In genomic region chr17:49003557-49004511, GRCh38 we compare ENCODE assay signal across 14 cellular contexts. TPM values are rescaled to one million over a fixed set of nuclear protein-coding genes. Genes with fewer than 3 reads are reported as not detected.
A peak's percentile ranks its signal among the peaks of the same experiment; 100 is the strongest.
DNase-seq lines count a peak whose midpoint lies in the region; ATAC-seq lines count a peak whose summit lies in the region.
"Had no signal": no experiment of that assay in that cellular context is flagged by ENCODE, and none has a peak within 500 bp of the region (broad histone marks: within the 10 kb centered on the region; RNA-seq: fewer than 3 reads in every experiment).

No MANE protein-coding gene starts in this region.

- DNase-seq in activated T-cell treated with anti-CD3 and anti-CD28 coated beads, Interleukin-2, amount 50 U/mL, for 72 hours, result no peak
- no peak for DNase-seq in activated T-cell treated with anti-CD3 and anti-CD28 coated beads, Interleukin-2, amount 50 U/mL, for 4 hours
- peak; percentile 30 for DNase-seq in activated CD8-positive, alpha-beta memory T cell treated with anti-CD3 and anti-CD28 coated beads, Interleukin-2, amount 10 ng/mL, durations not matched to agents 7 days and 5 days
- DNase-seq in stimulated activated naive CD8-positive, alpha-beta T cell treated with anti-CD3 and anti-CD28 coated beads, Interleukin-15, amount 100 ng/mL, for 72 hours, result no peak
- DNase-seq in SKM-1 treated with dmso at 0.1 percent for 144 hours (lab: John Stamatoyannopoulos, UW; ENCODE audit: unreplicated experiment), result no peak
- DNase-seq: AML-193, cortex of kidney, left lung, sigmoid colon had no signal

- H3K27me3 ChIP-seq in iPS-15b (ENCODE audit: control insufficient read depth, insufficient read depth, low read length), result no peaks in the 10 kb centered on the region

- peak in 1 of 2 donors; percentile 25 for ATAC-seq in activated T-cell treated with anti-CD3 and anti-CD28 coated beads, Interleukin-2, amount 50 U/mL, for 72 hours (replicated peaks in 1 of 2)
- ATAC-seq in activated T-cell treated with anti-CD3 and anti-CD28 coated beads, Interleukin-2, amount 50 U/mL, for 4 hours, result no peak
- no peak for ATAC-seq in activated CD8-positive, alpha-beta memory T cell treated with anti-CD3 and anti-CD28 coated beads, Interleukin-2, amount 10 ng/mL, durations not matched to agents 7 days and 5 days
- ATAC-seq in stimulated activated naive CD8-positive, alpha-beta T cell treated with anti-CD3 and anti-CD28 coated beads, Interleukin-15, amount 100 ng/mL, for 72 hours, result no peak
- ATAC-seq in GM19463 (IDR thresholded peaks at IDR 0.05; ENCODE audit: unreplicated experiment), result no peak
- ATAC-seq in stimulated activated memory B cell treated with anti-CD40 and anti-IgM and Interleukin-4, amounts not matched to agents 10 μg/mL and 1 μg/mL and 100 μg/mL, for 72 hours, result no peak
- ATAC-seq: left lung had no signal

- H3K4me1 ChIP-seq in iPS-15b (ENCODE audit: control insufficient read depth, insufficient read depth, low read length), result peaks cover 27% of the 10 kb centered on the region
- H3K4me1 ChIP-seq: left lung, sigmoid colon had no signal

- H3K9ac ChIP-seq in iPS-15b (ENCODE audit: low read depth, low read length), result no peak overlapping the region

- H3K36me3 Mint-ChIP-seq in activated T-cell treated with anti-CD3 and anti-CD28 coated beads, Interleukin-2, amount 50 U/mL, for 72 hours (ENCODE audit: insufficient read depth in 2 of 2), result no peaks in the 10 kb centered on the region
- no peaks in the 10 kb centered on the region for H3K36me3 Mint-ChIP-seq in activated T-cell treated with anti-CD3 and anti-CD28 coated beads, Interleukin-2, amount 50 U/mL, for 4 hours (ENCODE audit: insufficient read depth)
- H3K36me3 Mint-ChIP-seq in activated CD8-positive, alpha-beta memory T cell treated with anti-CD3 and anti-CD28 coated beads, Interleukin-2, amount 10 ng/mL, durations not matched to agents 7 days and 5 days, result no peaks in the 10 kb centered on the region
- no peaks in the 10 kb centered on the region for H3K36me3 Mint-ChIP-seq in stimulated activated memory B cell treated with anti-CD40 and anti-IgM and Interleukin-4, amounts not matched to agents 10 μg/mL and 1 μg/mL and 100 μg/mL, for 72 hours

- peak overlapping the region; percentile 48 for H3K4me3 Mint-ChIP-seq in activated T-cell treated with anti-CD3 and anti-CD28 coated beads, Interleukin-2, amount 50 U/mL, for 72 hours
- no peak overlapping the region for H3K4me3 Mint-ChIP-seq in activated T-cell treated with anti-CD3 and anti-CD28 coated beads, Interleukin-2, amount 50 U/mL, for 4 hours
- no peak overlapping the region for H3K4me3 Mint-ChIP-seq in activated CD8-positive, alpha-beta memory T cell treated with anti-CD3 and anti-CD28 coated beads, Interleukin-2, amount 10 ng/mL, durations not matched to agents 7 days and 5 days
- H3K4me3 Mint-ChIP-seq in stimulated activated naive CD8-positive, alpha-beta T cell treated with anti-CD3 and anti-CD28 coated beads, Interleukin-15, amount 100 ng/mL, for 72 hours, result peak overlapping the region; percentile 36 to 53
- no peak overlapping the region for H3K4me3 Mint-ChIP-seq in stimulated activated memory B cell treated with anti-CD40 and anti-IgM and Interleukin-4, amounts not matched to agents 10 μg/mL and 1 μg/mL and 100 μg/mL, for 72 hours

- H3K27me3 Mint-ChIP-seq in activated T-cell treated with anti-CD3 and anti-CD28 coated beads, Interleukin-2, amount 50 U/mL, for 72 hours (ENCODE audit: low read depth), result peaks cover 90% of the 10 kb centered on the region
- peaks cover 85% of the 10 kb centered on the region for H3K27me3 Mint-ChIP-seq in activated T-cell treated with anti-CD3 and anti-CD28 coated beads, Interleukin-2, amount 50 U/mL, for 4 hours (ENCODE audit: low read depth)
- peaks cover 96% of the 10 kb centered on the region for H3K27me3 Mint-ChIP-seq in activated CD8-positive, alpha-beta memory T cell treated with anti-CD3 and anti-CD28 coated beads, Interleukin-2, amount 10 ng/mL, durations not matched to agents 7 days and 5 days
- H3K27me3 Mint-ChIP-seq in stimulated activated naive CD8-positive, alpha-beta T cell treated with anti-CD3 and anti-CD28 coated beads, Interleukin-15, amount 100 ng/mL, for 72 hours, result peaks cover 100% of the 10 kb centered on the region
- peaks cover 97% of the 10 kb centered on the region for H3K27me3 Mint-ChIP-seq in stimulated activated memory B cell treated with anti-CD40 and anti-IgM and Interleukin-4, amounts not matched to agents 10 μg/mL and 1 μg/mL and 100 μg/mL, for 72 hours

- H3K9me3 Mint-ChIP-seq in activated T-cell treated with anti-CD3 and anti-CD28 coated beads, Interleukin-2, amount 50 U/mL, for 72 hours, result no peaks in the 10 kb centered on the region
- H3K9me3 Mint-ChIP-seq in activated T-cell treated with anti-CD3 and anti-CD28 coated beads, Interleukin-2, amount 50 U/mL, for 4 hours, result peaks cover 3% of the 10 kb centered on the region
- no peaks in the 10 kb centered on the region for H3K9me3 Mint-ChIP-seq in activated CD8-positive, alpha-beta memory T cell treated with anti-CD3 and anti-CD28 coated beads, Interleukin-2, amount 10 ng/mL, durations not matched to agents 7 days and 5 days (ENCODE audit: low read depth)
- H3K9me3 Mint-ChIP-seq in stimulated activated naive CD8-positive, alpha-beta T cell treated with anti-CD3 and anti-CD28 coated beads, Interleukin-15, amount 100 ng/mL, for 72 hours, result no peaks in the 10 kb centered on the region
- no peaks in the 10 kb centered on the region for H3K9me3 Mint-ChIP-seq in stimulated activated memory B cell treated with anti-CD40 and anti-IgM and Interleukin-4, amounts not matched to agents 10 μg/mL and 1 μg/mL and 100 μg/mL, for 72 hours

- H3K4me1 Mint-ChIP-seq in activated T-cell treated with anti-CD3 and anti-CD28 coated beads, Interleukin-2, amount 50 U/mL, for 72 hours (ENCODE audit: low read depth), result peaks cover 7% of the 10 kb centered on the region
- H3K4me1 Mint-ChIP-seq in activated T-cell treated with anti-CD3 and anti-CD28 coated beads, Interleukin-2, amount 50 U/mL, for 4 hours (ENCODE audit: low read depth), result peaks cover 5% of the 10 kb centered on the region
- peaks cover 2% of the 10 kb centered on the region for H3K4me1 Mint-ChIP-seq in activated CD8-positive, alpha-beta memory T cell treated with anti-CD3 and anti-CD28 coated beads, Interleukin-2, amount 10 ng/mL, durations not matched to agents 7 days and 5 days
- peaks cover 20% of the 10 kb centered on the region for H3K4me1 Mint-ChIP-seq in stimulated activated naive CD8-positive, alpha-beta T cell treated with anti-CD3 and anti-CD28 coated beads, Interleukin-15, amount 100 ng/mL, for 72 hours
- peaks cover 14% of the 10 kb centered on the region for H3K4me1 Mint-ChIP-seq in stimulated activated memory B cell treated with anti-CD40 and anti-IgM and Interleukin-4, amounts not matched to agents 10 μg/mL and 1 μg/mL and 100 μg/mL, for 72 hours

- no peaks in the 10 kb centered on the region for H3K9me3 ChIP-seq in iPS-15b (ENCODE audit: control insufficient read depth, insufficient read depth, low read length)
- H3K9me3 ChIP-seq: left lung, sigmoid colon had no signal

- peak overlapping the region; percentile 59 for H3K4me3 ChIP-seq in iPS-15b (ENCODE audit: low read depth, low read length)
- H3K4me3 ChIP-seq: left lung, sigmoid colon had no signal

- peaks cover 10% of the 10 kb centered on the region for H3K36me3 ChIP-seq in iPS-15b (ENCODE audit: control insufficient read depth, insufficient read depth, low read length)
- H3K36me3 ChIP-seq: left lung, sigmoid colon had no signal

- CTCF ChIA-PET in activated CD8-positive, alpha-beta memory T cell treated with anti-CD3 and anti-CD28 coated beads, Interleukin-2, amount 10 ng/mL, durations not matched to agents 7 days and 5 days (lab: Charles Lee), result interaction anchor here (1.0 to 1.7 kb wide), 3 partner anchors 28 to 325 kb away, joined by 3 to 4 read pairs (median 3); no protein-coding TSS in a partner anchor

- H3K27ac Mint-ChIP-seq in activated T-cell treated with anti-CD3 and anti-CD28 coated beads, Interleukin-2, amount 50 U/mL, for 72 hours, result no peak overlapping the region
- no peak overlapping the region for H3K27ac Mint-ChIP-seq in activated CD8-positive, alpha-beta memory T cell treated with anti-CD3 and anti-CD28 coated beads, Interleukin-2, amount 10 ng/mL, durations not matched to agents 7 days and 5 days
- H3K27ac Mint-ChIP-seq in stimulated activated naive CD8-positive, alpha-beta T cell treated with anti-CD3 and anti-CD28 coated beads, Interleukin-15, amount 100 ng/mL, for 72 hours, result no peak overlapping the region
- H3K27ac Mint-ChIP-seq in stimulated activated memory B cell treated with anti-CD40 and anti-IgM and Interleukin-4, amounts not matched to agents 10 μg/mL and 1 μg/mL and 100 μg/mL, for 72 hours, result no peak overlapping the region

RNA-seq across cellular contexts. Expression of gene IGF2BP1, which starts 6.6 kb away (rescaled TPM):
- total RNA-seq in activated T-cell treated with anti-CD3 and anti-CD28 coated beads, Interleukin-2, amount 50 U/mL, for 72 hours, result under 1 TPM; 0.32 to 0.50 TPM
- total RNA-seq in activated T-cell treated with anti-CD3 and anti-CD28 coated beads, Interleukin-2, amount 50 U/mL, for 4 hours, result under 1 TPM; 0.32 to 0.76 (median 0.35) TPM
- not detected for total RNA-seq in activated CD8-positive, alpha-beta memory T cell treated with anti-CD3 and anti-CD28 coated beads, Interleukin-2, amount 10 ng/mL, durations not matched to agents 7 days and 5 days

RNA-seq across cellular contexts. Expression of gene GIP, which starts 35.4 kb away (rescaled TPM):
- total RNA-seq in activated T-cell treated with anti-CD3 and anti-CD28 coated beads, Interleukin-2, amount 50 U/mL, for 72 hours, result not detected
- total RNA-seq in activated T-cell treated with anti-CD3 and anti-CD28 coated beads, Interleukin-2, amount 50 U/mL, for 4 hours, result not detected
- not detected for total RNA-seq in activated CD8-positive, alpha-beta memory T cell treated with anti-CD3 and anti-CD28 coated beads, Interleukin-2, amount 10 ng/mL, durations not matched to agents 7 days and 5 days
- total RNA-seq: H4, left lung, sigmoid colon, SK-MEL-5 had no signal

RNA-seq across cellular contexts. Expression of gene SNF8, which starts 59.2 kb away (rescaled TPM):
- 10 to 100 TPM; 54.7 to 54.8 TPM for total RNA-seq in activated T-cell treated with anti-CD3 and anti-CD28 coated beads, Interleukin-2, amount 50 U/mL, for 72 hours
- total RNA-seq in activated T-cell treated with anti-CD3 and anti-CD28 coated beads, Interleukin-2, amount 50 U/mL, for 4 hours, result 100 to 1,000 TPM; 166 to 173 (median 170) TPM
- total RNA-seq in activated CD8-positive, alpha-beta memory T cell treated with anti-CD3 and anti-CD28 coated beads, Interleukin-2, amount 10 ng/mL, durations not matched to agents 7 days and 5 days, result 100 to 1,000 TPM; 125 to 127 TPM

Comparison
In these comparisons a context has a peak if more than half of its experiments do, and no peak if none do; other contexts are left out.
1. H3K4me3 Mint-ChIP-seq: peak in activated T-cell treated with anti-CD3 and anti-CD28 coated beads, Interleukin-2, amount 50 U/mL, for 72 hours (2 of 2) and stimulated activated naive CD8-positive, alpha-beta T cell treated with anti-CD3 and anti-CD28 coated beads, Interleukin-15, amount 100 ng/mL, for 72 hours (2 of 2); none in activated T-cell treated with anti-CD3 and anti-CD28 coated beads, Interleukin-2, amount 50 U/mL, for 4 hours (single experiment), activated CD8-positive, alpha-beta memory T cell treated with anti-CD3 and anti-CD28 coated beads, Interleukin-2, amount 10 ng/mL, durations not matched to agents 7 days and 5 days (single experiment) and stimulated activated memory B cell treated with anti-CD40 and anti-IgM and Interleukin-4, amounts not matched to agents 10 μg/mL and 1 μg/mL and 100 μg/mL, for 72 hours (single experiment).